Comparison of ENCODE assay signal across 23 cellular contexts in the genomic region with DNA sequence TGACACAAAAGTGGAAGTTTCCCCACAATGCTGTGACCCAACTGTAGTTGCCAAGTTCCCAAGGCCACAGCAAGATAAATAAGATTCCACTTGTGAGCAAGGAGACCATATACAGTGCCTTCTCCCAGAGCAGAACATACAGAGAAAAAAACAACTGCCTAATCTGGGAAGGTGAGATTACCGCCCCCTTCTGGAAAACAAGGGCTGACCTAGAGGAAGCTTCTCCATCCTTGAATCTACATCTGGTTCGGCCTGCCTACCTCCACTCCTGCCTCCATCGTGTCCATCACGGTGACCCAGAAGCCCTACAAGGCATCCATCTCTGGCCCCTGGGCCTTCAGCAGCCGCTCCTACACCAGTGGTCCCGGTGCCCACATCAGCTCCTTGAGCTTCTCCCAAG. TPM values are rescaled to one million over a fixed set of nuclear protein-coding genes. Genes with fewer than 3 reads are reported as not detected.
DNase-seq lines count a peak whose midpoint lies in the region; ATAC-seq and TF ChIP-seq lines count a peak whose summit lies in the region.
"Had no signal": no experiment of that assay in that cellular context is flagged by ENCODE, and none has a peak within 500 bp of the region (broad histone marks: within the 10 kb centered on the region; RNA-seq: fewer than 3 reads in every experiment).

No MANE protein-coding gene starts in this region.

- WGBS in lower leg skin, 2 donors, result 74 to 90% methylated on average over 6 of the region's 6 CpGs

- no peaks in the 10 kb centered on the region for H3K79me2 ChIP-seq in PC-3 (ENCODE audit: low read length)

- in situ Hi-C loops in GM13976 (cut with MboI; ENCODE audit: low sequenced_read_pairs, unreplicated experiment), result no loop called here

- H3K4me1 ChIP-seq in PC-3 (ENCODE audit: insufficient read depth, low read length), result no peaks in the 10 kb centered on the region
- H3K4me1 ChIP-seq: adrenal gland, heart left ventricle, SJSA1, vagina had no signal

- TF ChIP-seq POLR2A in lower leg skin (IDR thresholded peaks at IDR 0.05), result no peak

- peaks cover under 1% of the 10 kb centered on the region; the same call in 1 of the 2 replicates for H3K9me3 ChIP-seq in PC-3 (ENCODE audit: low read length)
- H3K9me3 ChIP-seq: adrenal gland, SJSA1, vagina had no signal

- peak; percentile 31; the same call in 1 of the 2 replicates for TF ChIP-seq CTCF in C4-2B (conservative IDR thresholded peaks at IDR 0.05)
- TF ChIP-seq CTCF in GM13976 (IDR thresholded peaks at IDR 0.05; ENCODE audit: borderline replicate concordance, control extremely low read depth, extremely low read depth, insufficient read depth, missing control alignments), result peak; percentile 3
- TF ChIP-seq CTCF in PC-3 (conservative IDR thresholded peaks at IDR 0.05; ENCODE audit: low read depth, low read length), result peak; percentile 38; the same call in 1 of the 2 replicates
- TF ChIP-seq CTCF in lower leg skin (IDR thresholded peaks at IDR 0.05), result no peak

- no peak overlapping the region for H3K27ac ChIP-seq in C4-2B
- H3K27ac ChIP-seq in PC-3 (ENCODE audit: low read length), result no peak overlapping the region
- H3K27ac ChIP-seq: adrenal gland, BLaER1, heart left ventricle, SJSA1, vagina had no signal

- POLR2A ChIA-PET in PC-3 (lab: Charles Lee; ENCODE audit: unreplicated experiment), result interaction anchor here (0.6 kb wide), 1 partner anchor 21 kb away, joined by 4 read pairs; no protein-coding TSS in a partner anchor

- H3K4me2 ChIP-seq in PC-3 (ENCODE audit: low read length), result no peak overlapping the region
- H3K4me2 ChIP-seq: BLaER1 had no signal

- DNase-seq in GM13976 (ENCODE audit: low spot score), result no peak
- DNase-seq in PC-3, result no peak
- peak; percentile 50 for DNase-seq in iPS-NIHi7 (ENCODE audit: extremely low spot score)
- no peak for DNase-seq in lower leg skin (ENCODE audit: low spot score in 2 of 2)
- DNase-seq in T-helper 1 cell, result no peak
- no peak for DNase-seq in globus pallidus (ENCODE audit: low spot score)
- DNase-seq: activated CD4-positive, alpha-beta T cell treated with anti-CD3 and anti-CD28 coated beads for 48 hours; adrenal gland; cerebellar nuclear complex; effector memory CD4-positive, alpha-beta T cell; GOT3; heart left ventricle; mammary epithelial cell; natural killer cell; NCI-H1105; NCI-H2081 treated with DMSO at 0.1 percent for 48 hours; NCI-H510A; substantia nigra; T1000 had no signal

- no peaks in the 10 kb centered on the region for H3F3A ChIP-seq in PC-3 (ENCODE audit: low read length, unreplicated experiment)

- H4K20me1 ChIP-seq in PC-3 (ENCODE audit: low read length), result no peaks in the 10 kb centered on the region
- H4K20me1 ChIP-seq: BLaER1 had no signal

- no peak overlapping the region for H2AFZ ChIP-seq in PC-3 (ENCODE audit: low read length)

- H3K36me3 ChIP-seq in PC-3 (ENCODE audit: low read depth, low read length), result no peaks in the 10 kb centered on the region
- H3K36me3 ChIP-seq: adrenal gland, BLaER1, heart left ventricle, SJSA1, vagina had no signal

- H3K9ac ChIP-seq in PC-3 (ENCODE audit: low read length), result no peak overlapping the region
- H3K9ac ChIP-seq: BLaER1 had no signal

- H3K4me3 ChIP-seq in PC-3 (ENCODE audit: low read length), result no peak overlapping the region
- H3K4me3 ChIP-seq in lower leg skin (ENCODE audit: low read depth, poor library complexity, severe bottlenecking), result no peak overlapping the region
- H3K4me3 ChIP-seq: adrenal gland, BLaER1, heart left ventricle, SJSA1, vagina had no signal

- CTCF ChIA-PET in PC-3 (lab: Charles Lee), result no interaction called here

- H3K27me3 ChIP-seq in PC-3 (ENCODE audit: low read length), result peaks cover under 1% of the 10 kb centered on the region; the same call in 1 of the 2 replicates
- H3K27me3 ChIP-seq: adrenal gland, BLaER1, heart left ventricle, vagina had no signal

- no peaks in the 10 kb centered on the region for H3K9me2 ChIP-seq in PC-3 (replicated peaks; ENCODE audit: low read length)

- ATAC-seq in PC-3, result no peak
- ATAC-seq: heart left ventricle, natural killer cell had no signal

- intact Hi-C loops in PC-3 (cut with micrococcal nuclease) (no loop called here), lower leg skin (cut with DNase I; ENCODE audit: low total_unique reads) (no loop called here)

- no TSS peak for BruUV-seq in PC-3 (replicated peaks; lab: Mats Ljungman, UMichigan)

RNA-seq across cellular contexts. Expression of gene RNASEH2C, which starts 6.1 kb away (rescaled TPM):
- total RNA-seq in PC-3 (2014; rRNA removed), result 96.2 and 172 TPM in 2 replicates
- 10 to 100 TPM; 29.7 to 73.7 (median 57.4) TPM for total RNA-seq in lower leg skin

RNA-seq across cellular contexts. Expression of gene KAT5, which starts 14.6 kb away (rescaled TPM):
- total RNA-seq in PC-3 (2014; rRNA removed) (74.9 and 83.9 TPM in 2 replicates), lower leg skin (10 to 100 TPM; 68.9 to 96.0 (median 85.7) TPM)

RNA-seq across cellular contexts. Expression of gene AP5B1, which starts 54.1 kb away (rescaled TPM):
- total RNA-seq in PC-3 (2014; rRNA removed) (24.2 and 31.4 TPM in 2 replicates), lower leg skin (10 to 100 TPM; 32.2 to 44.3 (median 39.7) TPM)

Comparison
In these comparisons a context has a peak if more than half of its experiments do, and no peak if none do; other contexts are left out.
1. CTCF ChIP-seq: peak in C4-2B (single experiment), GM13976 (single experiment) and PC-3 (single experiment); none in lower leg skin (0 of 3).